ENCODE assay signal across 1 cellular context in the genomic region with DNA sequence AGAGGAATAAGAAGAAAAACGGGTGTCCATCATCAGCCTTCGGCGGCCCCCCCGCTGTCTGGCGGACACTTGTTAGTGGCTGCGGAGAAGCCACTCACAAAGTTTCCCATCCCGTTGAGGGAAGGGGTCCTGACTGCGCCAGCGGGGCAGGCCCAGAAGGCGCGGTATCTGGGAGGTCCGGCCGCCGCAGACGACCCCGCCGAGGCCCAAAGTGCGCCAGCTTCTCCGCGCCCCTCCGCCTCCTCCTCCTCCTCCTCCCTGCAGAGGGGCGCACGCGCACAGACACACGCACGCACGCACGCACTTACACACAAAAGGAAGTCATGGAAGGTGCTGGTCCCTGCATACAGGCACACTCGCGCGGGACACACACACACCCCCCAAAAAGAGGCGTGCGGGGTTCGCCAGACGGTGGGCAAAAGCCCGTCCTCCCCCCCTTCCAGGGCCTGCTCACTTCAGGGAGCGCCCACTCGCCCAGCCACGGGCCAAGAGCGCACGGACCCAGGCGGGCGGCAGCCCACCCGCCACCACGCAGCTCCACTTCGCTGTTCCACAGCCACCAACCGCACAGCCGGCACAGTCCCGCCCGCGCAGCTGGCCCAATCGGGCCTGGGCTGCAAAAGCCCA.
A peak's percentile ranks its signal among the peaks of the same experiment; 100 is the strongest.
TF ChIP-seq lines count a peak whose summit lies in the region.

No MANE protein-coding gene starts in this region.

TF ChIP-seq in HepG2, 621 proteins besides CTCF, POLR2A, EP300 and RAD21 (continued from another document):
- TF ChIP-seq, protein P1, sequence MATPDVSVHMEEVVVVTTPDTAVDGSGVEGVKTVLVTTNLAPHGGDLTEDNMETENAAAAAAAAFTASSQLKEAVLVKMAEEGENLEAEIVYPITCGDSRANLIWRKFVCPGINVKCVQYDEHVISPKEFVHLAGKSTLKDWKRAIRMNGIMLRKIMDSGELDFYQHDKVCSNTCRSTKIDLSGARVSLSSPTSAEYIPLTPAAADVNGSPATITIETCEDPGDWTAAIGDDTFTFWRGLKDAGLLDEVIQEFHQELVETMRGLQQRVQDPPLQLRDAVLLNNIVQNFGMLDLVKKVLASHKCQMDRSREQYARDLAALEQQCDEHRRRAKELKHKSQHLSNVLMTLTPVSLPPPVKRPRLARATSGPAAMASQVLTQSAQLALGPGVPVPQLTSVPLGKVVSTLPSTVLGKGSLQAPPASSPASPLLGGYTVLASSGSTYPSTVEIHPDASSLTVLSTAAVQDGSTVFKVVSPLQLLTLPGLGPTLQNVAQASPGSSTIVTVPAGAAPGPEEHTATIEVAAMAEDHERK (CRISPR knock-in tag; IDR thresholded peaks at IDR 0.05; ENCODE audit: low read depth), result peak; percentile 70
- TF ChIP-seq GATA4 (IDR thresholded peaks at IDR 0.05; ENCODE audit: borderline replicate concordance, low read depth) (no peak), ZNF292 (CRISPR knock-in tag; IDR thresholded peaks at IDR 0.05; ENCODE audit: borderline replicate concordance, low read depth) (peak; percentile 92), KMT2B (CRISPR knock-in tag; IDR thresholded peaks at IDR 0.05) (peak; percentile 81; the same call in 1 of the 2 replicates), ZNF572 (CRISPR knock-in tag; IDR thresholded peaks at IDR 0.05) (no peak), PHF21A (CRISPR knock-in tag; IDR thresholded peaks at IDR 0.05) (0 out of 2 replicates have a peak, but pooled peaks have one; percentile 32), ZNF660 (CRISPR knock-in tag; IDR thresholded peaks at IDR 0.05; ENCODE audit: borderline replicate concordance, low read depth) (0 out of 2 replicates have a peak, but pooled peaks have one; percentile 76), ZBTB7B (CRISPR knock-in tag; IDR thresholded peaks at IDR 0.05) (peak; percentile 87), ZNF121 (CRISPR knock-in tag; IDR thresholded peaks at IDR 0.05) (no peak; the same call in 1 of the 2 replicates)
- TF ChIP-seq, protein P2, sequence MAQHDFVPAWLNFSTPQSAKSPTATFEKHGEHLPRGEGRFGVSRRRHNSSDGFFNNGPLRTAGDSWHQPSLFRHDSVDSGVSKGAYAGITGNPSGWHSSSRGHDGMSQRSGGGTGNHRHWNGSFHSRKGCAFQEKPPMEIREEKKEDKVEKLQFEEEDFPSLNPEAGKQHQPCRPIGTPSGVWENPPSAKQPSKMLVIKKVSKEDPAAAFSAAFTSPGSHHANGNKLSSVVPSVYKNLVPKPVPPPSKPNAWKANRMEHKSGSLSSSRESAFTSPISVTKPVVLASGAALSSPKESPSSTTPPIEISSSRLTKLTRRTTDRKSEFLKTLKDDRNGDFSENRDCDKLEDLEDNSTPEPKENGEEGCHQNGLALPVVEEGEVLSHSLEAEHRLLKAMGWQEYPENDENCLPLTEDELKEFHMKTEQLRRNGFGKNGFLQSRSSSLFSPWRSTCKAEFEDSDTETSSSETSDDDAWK (CRISPR knock-in tag; IDR thresholded peaks at IDR 0.05), result no peak
- TF ChIP-seq, protein P3, sequence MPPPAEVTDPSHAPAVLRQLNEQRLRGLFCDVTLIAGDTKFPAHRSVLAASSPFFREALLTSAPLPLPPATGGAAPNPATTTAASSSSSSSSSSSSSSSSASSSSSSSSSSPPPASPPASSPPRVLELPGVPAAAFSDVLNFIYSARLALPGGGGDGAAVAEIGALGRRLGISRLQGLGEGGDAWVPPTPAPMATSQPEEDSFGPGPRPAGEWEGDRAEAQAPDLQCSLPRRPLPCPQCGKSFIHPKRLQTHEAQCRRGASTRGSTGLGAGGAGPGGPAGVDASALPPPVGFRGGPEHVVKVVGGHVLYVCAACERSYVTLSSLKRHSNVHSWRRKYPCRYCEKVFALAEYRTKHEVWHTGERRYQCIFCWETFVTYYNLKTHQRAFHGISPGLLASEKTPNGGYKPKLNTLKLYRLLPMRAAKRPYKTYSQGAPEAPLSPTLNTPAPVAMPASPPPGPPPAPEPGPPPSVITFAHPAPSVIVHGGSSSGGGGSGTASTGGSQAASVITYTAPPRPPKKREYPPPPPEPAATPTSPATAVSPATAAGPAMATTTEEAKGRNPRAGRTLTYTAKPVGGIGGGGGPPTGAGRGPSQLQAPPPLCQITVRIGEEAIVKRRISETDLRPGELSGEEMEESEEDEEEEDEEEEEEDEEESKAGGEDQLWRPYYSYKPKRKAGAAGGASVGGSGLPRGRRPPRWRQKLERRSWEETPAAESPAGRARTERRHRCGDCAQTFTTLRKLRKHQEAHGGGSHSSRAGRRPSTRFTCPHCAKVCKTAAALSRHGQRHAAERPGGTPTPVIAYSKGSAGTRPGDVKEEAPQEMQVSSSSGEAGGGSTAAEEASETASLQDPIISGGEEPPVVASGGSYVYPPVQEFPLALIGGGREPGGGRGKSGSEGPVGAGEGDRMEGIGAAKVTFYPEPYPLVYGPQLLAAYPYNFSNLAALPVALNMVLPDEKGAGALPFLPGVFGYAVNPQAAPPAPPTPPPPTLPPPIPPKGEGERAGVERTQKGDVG (CRISPR knock-in tag; IDR thresholded peaks at IDR 0.05; ENCODE audit: borderline replicate concordance), result peak; percentile 18; the same call in 1 of the 2 replicates
- TF ChIP-seq, protein P4, sequence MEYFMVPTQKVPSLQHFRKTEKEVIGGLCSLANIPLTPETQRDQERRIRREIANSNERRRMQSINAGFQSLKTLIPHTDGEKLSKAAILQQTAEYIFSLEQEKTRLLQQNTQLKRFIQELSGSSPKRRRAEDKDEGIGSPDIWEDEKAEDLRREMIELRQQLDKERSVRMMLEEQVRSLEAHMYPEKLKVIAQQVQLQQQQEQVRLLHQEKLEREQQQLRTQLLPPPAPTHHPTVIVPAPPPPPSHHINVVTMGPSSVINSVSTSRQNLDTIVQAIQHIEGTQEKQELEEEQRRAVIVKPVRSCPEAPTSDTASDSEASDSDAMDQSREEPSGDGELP (IDR thresholded peaks at IDR 0.05; ENCODE audit: borderline replicate concordance, low read depth), result no peak
- TF ChIP-seq, protein P5, sequence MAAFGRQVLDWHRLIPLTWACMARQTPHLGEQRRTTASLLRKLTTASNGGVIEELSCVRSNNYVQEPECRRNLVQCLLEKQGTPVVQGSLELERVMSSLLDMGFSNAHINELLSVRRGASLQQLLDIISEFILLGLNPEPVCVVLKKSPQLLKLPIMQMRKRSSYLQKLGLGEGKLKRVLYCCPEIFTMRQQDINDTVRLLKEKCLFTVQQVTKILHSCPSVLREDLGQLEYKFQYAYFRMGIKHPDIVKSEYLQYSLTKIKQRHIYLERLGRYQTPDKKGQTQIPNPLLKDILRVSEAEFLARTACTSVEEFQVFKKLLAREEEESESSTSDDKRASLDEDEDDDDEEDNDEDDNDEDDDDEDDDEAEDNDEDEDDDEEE (CRISPR knock-in tag; IDR thresholded peaks at IDR 0.05), result 0 out of 2 replicates have a peak, but pooled peaks have one; percentile 54
TF ChIP-seq in HepG2: peak in this region for 190.
